19 cellular contexts compared by ENCODE assay signal in the genomic region with DNA sequence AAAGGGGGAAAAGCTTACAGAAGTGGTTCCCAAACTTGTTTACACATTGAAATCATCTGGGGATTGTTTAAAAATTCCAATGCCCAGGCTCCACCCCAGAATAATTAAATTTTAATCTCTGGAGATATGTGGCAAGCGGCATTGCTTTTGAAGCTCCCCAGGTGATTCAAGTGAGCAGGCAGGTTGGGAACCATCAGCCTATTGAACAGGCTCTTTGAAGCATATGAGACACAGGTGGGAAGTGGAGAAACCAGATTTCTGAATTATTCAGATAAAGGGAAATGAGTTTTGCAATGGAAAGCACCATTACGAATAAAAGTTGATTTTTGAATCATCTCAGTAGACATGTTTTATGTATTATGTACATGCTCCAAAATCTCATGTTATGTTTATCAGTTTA. TPM values are rescaled to one million over a fixed set of nuclear protein-coding genes. Genes with fewer than 3 reads are reported as not detected.
"Had no signal": no experiment of that assay in that cellular context is flagged by ENCODE, and none has a peak within 500 bp of the region (broad histone marks: within the 10 kb centered on the region; RNA-seq: fewer than 3 reads in every experiment).

No MANE protein-coding gene starts in this region.

- ATAC-seq: natural killer cell treated with Interleukin-12 subunit alpha and Interleukin-12 subunit beta and Interleukin-15 and Interleukin-18, amount 100 ng/mL, for 72 hours; right lobe of liver; stimulated activated naive CD8-positive, alpha-beta T cell treated with anti-CD3 and anti-CD28 coated beads, Interleukin-15, Interleukin-2, amounts not matched to agents 100 U/mL and 50 U/mL, for 24 hours; upper lobe of right lung had no signal

- H3K27me3 Mint-ChIP-seq: naive B cell; natural killer cell treated with Interleukin-12 subunit alpha and Interleukin-12 subunit beta and Interleukin-15 and Interleukin-18, amount 100 ng/mL, for 72 hours; progenitor cell of endocrine pancreas; stimulated activated naive B cell treated with anti-CD40 and anti-IgM and Interleukin-4, amounts not matched to agents 10 μg/mL and 1 μg/mL and 100 μg/mL, for 72 hours had no signal

- DNase-seq: islet precursor cell; left ventricle myocardium inferior; mesendoderm; naive B cell; ovary; right lobe of liver; stimulated activated CD4-positive, alpha-beta T cell treated with anti-CD3 and anti-CD28 coated beads, Interleukin-12 subunit alpha, Interleukin-12 subunit beta, amount 100 ng/mL, for 4 hours; stimulated activated CD4-positive, alpha-beta T cell treated with anti-CD3 and anti-CD28 coated beads, Interleukin-15, amount 100 ng/mL, for 24 hours; stimulated activated CD4-positive, alpha-beta T cell treated with anti-CD3 and anti-CD28 coated beads, Interleukin-2, amount 100 ng/mL, for 24 hours; stimulated activated CD4-positive, alpha-beta T cell treated with anti-CD3 and anti-CD28 coated beads, Interleukin-4, amount 100 ng/mL, for 1 hour; stimulated activated naive B cell treated with anti-CD40 and anti-IgM and Interleukin-4, amounts not matched to agents 10 μg/mL and 1 μg/mL and 100 μg/mL, for 72 hours; stimulated activated naive CD8-positive, alpha-beta T cell treated with anti-CD3 and anti-CD28 coated beads, Interleukin-15, Interleukin-2, amounts not matched to agents 100 U/mL and 50 U/mL, for 24 hours; stomach; tibial artery; trophoblast cell; upper lobe of right lung had no signal

- H3K4me3 Mint-ChIP-seq: mesothelial cell of epicardium; naive B cell; natural killer cell treated with Interleukin-12 subunit alpha and Interleukin-12 subunit beta and Interleukin-15 and Interleukin-18, amount 100 ng/mL, for 72 hours; stimulated activated naive B cell treated with anti-CD40 and anti-IgM and Interleukin-4, amounts not matched to agents 10 μg/mL and 1 μg/mL and 100 μg/mL, for 72 hours had no signal

- H3K9me3 Mint-ChIP-seq: mesothelial cell of epicardium; naive B cell; natural killer cell treated with Interleukin-12 subunit alpha and Interleukin-12 subunit beta and Interleukin-15 and Interleukin-18, amount 100 ng/mL, for 72 hours; stimulated activated naive B cell treated with anti-CD40 and anti-IgM and Interleukin-4, amounts not matched to agents 10 μg/mL and 1 μg/mL and 100 μg/mL, for 72 hours had no signal

- H3K27ac Mint-ChIP-seq: mesothelial cell of epicardium; natural killer cell treated with Interleukin-12 subunit alpha and Interleukin-12 subunit beta and Interleukin-15 and Interleukin-18, amount 100 ng/mL, for 72 hours; progenitor cell of endocrine pancreas; stimulated activated naive B cell treated with anti-CD40 and anti-IgM and Interleukin-4, amounts not matched to agents 10 μg/mL and 1 μg/mL and 100 μg/mL, for 72 hours had no signal

- H3K36me3 Mint-ChIP-seq: natural killer cell treated with Interleukin-12 subunit alpha and Interleukin-12 subunit beta and Interleukin-15 and Interleukin-18, amount 100 ng/mL, for 72 hours had no signal

RNA-seq across cellular contexts. Expression of gene NOSTRIN, which starts 57.6 kb away (rescaled TPM):
- total RNA-seq: natural killer cell treated with Interleukin-12 subunit alpha and Interleukin-12 subunit beta and Interleukin-15 and Interleukin-18, amount 100 ng/mL, for 72 hours had no signal
